In the genomic region with DNA sequence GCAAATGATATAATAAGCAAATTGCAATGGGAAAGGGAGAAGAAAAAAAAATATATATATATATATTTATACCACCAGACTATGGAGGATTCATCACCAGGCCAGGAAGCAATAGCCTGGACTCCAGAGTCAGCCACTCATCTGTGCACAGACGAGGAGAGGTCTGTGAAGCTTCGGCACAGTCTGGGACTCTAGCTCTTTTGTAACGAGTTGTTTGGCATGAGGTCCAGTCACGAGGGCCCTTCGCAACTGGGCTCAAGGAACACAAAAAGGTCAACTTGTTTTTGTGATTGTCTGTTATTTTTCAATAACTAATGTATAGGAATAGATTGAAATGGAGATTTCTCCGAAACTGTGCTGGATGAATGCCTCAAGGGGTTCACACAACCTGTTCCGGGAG, we compare ENCODE assay signal across 25 cellular contexts. TPM values are rescaled to one million over a fixed set of nuclear protein-coding genes. Genes with fewer than 3 reads are reported as not detected.
"Had no signal": no experiment of that assay in that cellular context is flagged by ENCODE, and none has a peak within 500 bp of the region (broad histone marks: within the 10 kb centered on the region; RNA-seq: fewer than 3 reads in every experiment).

No MANE protein-coding gene starts in this region.

- H3K4me2 ChIP-seq: KMS-11 had no signal

- FAIRE-seq: HTR-8/SVneo, K562, RCC 7860 had no signal

- DNase-seq: Kasumi-1, MM.1S, NCI-H1092 treated with DMSO at 0.1 percent for 48 hours, NCI-H1436, NCI-H187, NCI-H2029, NCI-H2081 treated with DMSO at 0.1 percent for 48 hours, NCI-H2171, NCI-H226, NCI-H446, NCI-H510A, NCI-H524 treated with DMSO at 0.1 percent for 48 hours, NCI-H69, NCI-H774, Right ventricle myocardium superior, RPMI8226, SIG-M5 had no signal

- H3K27ac ChIP-seq: HL-60, KMS-11, SJSA1, SK-N-MC had no signal

- H3K36me3 Mint-ChIP-seq: IgD-negative memory B cell had no signal

- H3K4me3 ChIP-seq: K562, SJSA1, SK-N-MC had no signal

- H3K27ac Mint-ChIP-seq: IgD-negative memory B cell had no signal

- H3K9ac ChIP-seq: KMS-11 had no signal

- H3K36me3 ChIP-seq: SJSA1 had no signal

- H3K9me3 ChIP-seq: SJSA1 had no signal

- H3K4me3 Mint-ChIP-seq: IgD-negative memory B cell had no signal

- H3K27me3 ChIP-seq: SJSA1 had no signal

- ATAC-seq: K562 had no signal

RNA-seq across cellular contexts. Expression of gene FGF1, which starts 14.7 kb away (rescaled TPM):
- total RNA-seq: K562 had no signal
- polyA plus RNA-seq: IgD-negative memory B cell, K562 had no signal
